Comparison of ENCODE assay signal across 21 cellular contexts in genomic region chrX:28585767-28586166, GRCh38. TPM values are rescaled to one million over a fixed set of nuclear protein-coding genes. Genes with fewer than 3 reads are reported as not detected.
A peak's percentile ranks its signal among the peaks of the same experiment; 100 is the strongest.
DNase-seq lines count a peak whose midpoint lies in the region; ATAC-seq and TF ChIP-seq lines count a peak whose summit lies in the region.
"Had no signal": no experiment of that assay in that cellular context is flagged by ENCODE, and none has a peak within 500 bp of the region (broad histone marks: within the 10 kb centered on the region; RNA-seq: fewer than 3 reads in every experiment).

No MANE protein-coding gene starts in this region.

- no peak overlapping the region for H3K27ac Mint-ChIP-seq in natural killer cell treated with Interleukin-12 subunit alpha and Interleukin-12 subunit beta and Interleukin-15 and Interleukin-18, amount 100 ng/mL, for 72 hours
- H3K27ac Mint-ChIP-seq: activated CD8-positive, alpha-beta T cell treated with anti-CD3 and anti-CD28 coated beads for 36 hours; activated T-helper 1 cell treated with anti-CD3 and anti-CD28 coated beads, Interleukin-12 subunit alpha, Interleukin-12 subunit beta, Interleukin-2, Interleukin-4 antibody, amounts not matched to agents 30 ng/mL and 10 ng/mL and 1 ng/mL, durations not matched to agents 14 hours and 24 hours and 36 hours; immature natural killer cell had no signal

- H2AK5ac ChIP-seq in IMR-90 (ENCODE audit: low read depth, low read length): no peak overlapping the region
- H2AK5ac ChIP-seq in mesenchymal stem cell (ENCODE audit: low read length, severe bottlenecking): no peak overlapping the region

- peak overlapping the region; percentile 88 for H3K4me2 ChIP-seq in IMR-90 (ENCODE audit: low read depth, low read length)
- peak overlapping the region; percentile 70 for H3K4me2 ChIP-seq in mesenchymal stem cell (ENCODE audit: low read length, poor library complexity, severe bottlenecking)

- H3K27me3 Mint-ChIP-seq in natural killer cell treated with Interleukin-12 subunit alpha and Interleukin-12 subunit beta and Interleukin-15 and Interleukin-18, amount 100 ng/mL, for 72 hours: peaks cover 0 to 3% of the 10 kb centered on the region in 2 donors
- H3K27me3 Mint-ChIP-seq: activated CD8-positive, alpha-beta T cell treated with anti-CD3 and anti-CD28 coated beads for 36 hours had no signal

- H4K91ac ChIP-seq in IMR-90 (ENCODE audit: insufficient read depth, low read depth, low read length): 0 out of 2 replicates have a peak overlapping the region, but pooled peaks have one; percentile 11
- no peak overlapping the region for H4K91ac ChIP-seq in mesenchymal stem cell (ENCODE audit: low read length)

- H2BK15ac ChIP-seq in IMR-90 (ENCODE audit: low read depth, low read length) (no peak overlapping the region), mesenchymal stem cell (ENCODE audit: low read depth, poor library complexity, severe bottlenecking) (no peak overlapping the region)

- H2BK120ac ChIP-seq in IMR-90 (ENCODE audit: low read depth, low read length) (peak overlapping the region; percentile 48), mesenchymal stem cell (ENCODE audit: low read depth, low read length) (no peak overlapping the region)

- H4K8ac ChIP-seq in IMR-90 (ENCODE audit: low read depth in 2 of 2, low read length in 2 of 2) (0 out of 4 replicates have a peak overlapping the region, but pooled peaks have one; percentile 35 to 36), mesenchymal stem cell (ENCODE audit: low read length) (no peak overlapping the region)

- no peaks in the 10 kb centered on the region; a peak in 1 of 4 replicates for H3K79me1 ChIP-seq in IMR-90 (ENCODE audit: low read depth in 1 of 2, low read length in 2 of 2)
- no peaks in the 10 kb centered on the region for H3K79me1 ChIP-seq in mesenchymal stem cell (replicated peaks; ENCODE audit: low read length, poor library complexity, severe bottlenecking)

- peak overlapping the region; percentile 41; the same call in 1 of the 2 replicates for H3K18ac ChIP-seq in IMR-90 (ENCODE audit: low read depth, low read length)
- no peak overlapping the region for H3K18ac ChIP-seq in mesenchymal stem cell (ENCODE audit: low read depth in 1 of 2, low read length in 2 of 2)

- DNase-seq in IMR-90 (no peak), epithelial cell of proximal tubule (ENCODE audit: low read depth) (no peak), mesenchymal stem cell (peak; percentile 2), CD1c-positive myeloid dendritic cell (ENCODE audit: extremely low spot score) (no peak)
- DNase-seq in natural killer cell treated with Interleukin-12 subunit alpha and Interleukin-12 subunit beta and Interleukin-15 and Interleukin-18, amount 100 ng/mL, for 72 hours (ENCODE audit: low spot score): no peak
- DNase-seq: activated CD8-positive, alpha-beta T cell treated with anti-CD3 and anti-CD28 coated beads for 36 hours; adrenal gland; cortex of kidney; GOT3; immature natural killer cell; MM.1S; NCI-H2029; stimulated activated naive CD4-positive, alpha-beta T cell treated with Interleukin-2 at 50 U/mL for 16 hours had no signal

- ATAC-seq in IMR-90 (ENCODE audit: low read depth): no peak
- ATAC-seq in HG02884 (IDR thresholded peaks at IDR 0.05; ENCODE audit: unreplicated experiment): no peak
- no peak for ATAC-seq in natural killer cell treated with Interleukin-12 subunit alpha and Interleukin-12 subunit beta and Interleukin-15 and Interleukin-18, amount 100 ng/mL, for 72 hours
- ATAC-seq in GM21786 (IDR thresholded peaks at IDR 0.05; ENCODE audit: unreplicated experiment): no peak
- ATAC-seq: activated CD8-positive, alpha-beta T cell treated with anti-CD3 and anti-CD28 coated beads for 36 hours; HepG2 had no signal

- no peaks in the 10 kb centered on the region for H3K9me3 ChIP-seq in IMR-90 (ENCODE audit: control insufficient read depth, insufficient read depth, low read length)
- H3K9me3 ChIP-seq in mesenchymal stem cell (ENCODE audit: control insufficient read depth, low read length): no peaks in the 10 kb centered on the region
- H3K9me3 ChIP-seq: adrenal gland, uterus had no signal

- H2AK9ac ChIP-seq in IMR-90 (replicated peaks; ENCODE audit: low read depth, low read length, poor library complexity): no peak overlapping the region

- TF ChIP-seq RAD21 in IMR-90 (IDR thresholded peaks at IDR 0.05; ENCODE audit: low read length): no peak

- no peaks in the 10 kb centered on the region for H4K20me1 ChIP-seq in IMR-90 (ENCODE audit: insufficient read depth, low read length)

- TF ChIP-seq CTCF in IMR-90 (conservative IDR thresholded peaks at IDR 0.05; ENCODE audit: low read depth, low read length) (no peak), epithelial cell of proximal tubule (conservative IDR thresholded peaks at IDR 0.05; ENCODE audit: low read depth, low read length) (no peak)

- H3K4me3 ChIP-seq in ACC112 (ENCODE audit: low read depth, low read length) (peak overlapping the region; percentile 74), IMR-90 (ENCODE audit: insufficient read depth, low read depth, low read length) (peak overlapping the region; percentile 63), epithelial cell of proximal tubule (ENCODE audit: low read depth, low read length) (peak overlapping the region; percentile 56), mesenchymal stem cell (ENCODE audit: insufficient read depth in 1 of 2, low read depth in 1 of 2, low read length in 2 of 2) (peak overlapping the region in 1 of 2 experiments; percentile 72)
- H3K4me3 ChIP-seq: adrenal gland had no signal

- in situ Hi-C loops in IMR-90 (cut with MboI; ENCODE audit: low sequenced_read_pairs): loop anchor here (25.0 kb wide), 1 partner anchor 1477 kb away; no protein-coding TSS in a partner anchor

- H3K27ac ChIP-seq in ACC112 (ENCODE audit: low read depth, low read length): no peak overlapping the region
- peak overlapping the region; percentile 57; the same call in 1 of the 2 replicates for H3K27ac ChIP-seq in IMR-90 (ENCODE audit: insufficient read depth, low read length)
- no peak overlapping the region for H3K27ac ChIP-seq in mesenchymal stem cell (ENCODE audit: low read length, poor library complexity, severe bottlenecking)
- H3K27ac ChIP-seq: adrenal gland, uterus, VCaP had no signal

- CTCF ChIA-PET in IMR-90 (lab: Yijun Ruan, JAX): no interaction called here

- H3K4me1 Mint-ChIP-seq in natural killer cell treated with Interleukin-12 subunit alpha and Interleukin-12 subunit beta and Interleukin-15 and Interleukin-18, amount 100 ng/mL, for 72 hours (ENCODE audit: low read depth in 2 of 2): no peaks in the 10 kb centered on the region
- H3K4me1 Mint-ChIP-seq: immature natural killer cell had no signal

- H3K23ac ChIP-seq in IMR-90 (ENCODE audit: low read depth, low read length) (peak overlapping the region; percentile 56; the same call in 1 of the 2 replicates), mesenchymal stem cell (ENCODE audit: low read length in 2 of 2) (no peak overlapping the region)

- no peak for TF ChIP-seq POLR2A in IMR-90 (IDR thresholded peaks at IDR 0.05; ENCODE audit: low read depth, low read length)

- 0 out of 2 replicates have a peak overlapping the region, but pooled peaks have one; percentile 19 for H4K5ac ChIP-seq in IMR-90 (ENCODE audit: low read depth, low read length)

- H3K14ac ChIP-seq in IMR-90 (replicated peaks; ENCODE audit: low read depth, low read length) (no peak overlapping the region), mesenchymal stem cell (ENCODE audit: low read length in 2 of 2) (no peak overlapping the region)

- intact Hi-C loops in IMR-90 (cut with micrococcal nuclease): loop anchor here (2.0 to 10.0 kb wide), 10 partner anchors 261 to 1477 kb away; no protein-coding TSS in a partner anchor

- H3K4ac ChIP-seq in IMR-90 (ENCODE audit: low read depth, low read length) (peak overlapping the region; percentile 43), mesenchymal stem cell (ENCODE audit: low read depth in 1 of 2, low read length in 2 of 2) (no peak overlapping the region)

- H3K36me3 ChIP-seq in ACC112 (ENCODE audit: insufficient read depth, low read length) (no peaks in the 10 kb centered on the region), IMR-90 (ENCODE audit: control insufficient read depth, insufficient read depth, low read length) (no peaks in the 10 kb centered on the region), mesenchymal stem cell (ENCODE audit: control insufficient read depth in 1 of 2, insufficient read depth in 2 of 2, low read depth in 1 of 2, low read length in 2 of 2) (no peaks in the 10 kb centered on the region)
- H3K36me3 ChIP-seq: adrenal gland, uterus had no signal

- H3K27me3 ChIP-seq in ACC112 (ENCODE audit: insufficient read depth, low read length): peaks cover 43% of the 10 kb centered on the region
- H3K27me3 ChIP-seq in IMR-90 (ENCODE audit: control insufficient read depth, insufficient read depth, low read length): no peaks in the 10 kb centered on the region
- peaks cover 0 to 34% of the 10 kb centered on the region in 2 experiments for H3K27me3 ChIP-seq in mesenchymal stem cell (ENCODE audit: control insufficient read depth in 1 of 2, insufficient read depth in 1 of 2, low read length in 2 of 2)
- H3K27me3 ChIP-seq: uterus had no signal

- no peak overlapping the region for H2BK12ac ChIP-seq in mesenchymal stem cell (ENCODE audit: low read length in 2 of 2)

- no peaks in the 10 kb centered on the region for H3K9me3 Mint-ChIP-seq in natural killer cell treated with Interleukin-12 subunit alpha and Interleukin-12 subunit beta and Interleukin-15 and Interleukin-18, amount 100 ng/mL, for 72 hours
- H3K9me3 Mint-ChIP-seq: activated CD8-positive, alpha-beta T cell treated with anti-CD3 and anti-CD28 coated beads for 36 hours; activated T-helper 1 cell treated with anti-CD3 and anti-CD28 coated beads, Interleukin-12 subunit alpha, Interleukin-12 subunit beta, Interleukin-2, Interleukin-4 antibody, amounts not matched to agents 30 ng/mL and 10 ng/mL and 1 ng/mL, durations not matched to agents 14 hours and 24 hours and 36 hours had no signal

- H3K4me1 ChIP-seq in ACC112 (ENCODE audit: control insufficient read depth, insufficient read depth, low read length, unreplicated experiment): no peaks in the 10 kb centered on the region
- no peaks in the 10 kb centered on the region for H3K4me1 ChIP-seq in IMR-90 (ENCODE audit: control insufficient read depth, insufficient read depth, low read length)
- H3K4me1 ChIP-seq in mesenchymal stem cell (ENCODE audit: control insufficient read depth, insufficient read depth, low read depth, low read length): no peaks in the 10 kb centered on the region
- H3K4me1 ChIP-seq: adrenal gland, uterus had no signal

- peak overlapping the region; percentile 24; the same call in 1 of the 2 replicates for H3K9ac ChIP-seq in IMR-90 (ENCODE audit: low read depth, low read length)
- H3K9ac ChIP-seq in mesenchymal stem cell (ENCODE audit: low read length): no peak overlapping the region

- H2BK5ac ChIP-seq in IMR-90 (ENCODE audit: low read depth, low read length, poor library complexity, severe bottlenecking): no peak overlapping the region
- no peak overlapping the region for H2BK5ac ChIP-seq in mesenchymal stem cell (ENCODE audit: low read depth, low read length, poor library complexity, severe bottlenecking)

- H3K79me2 ChIP-seq in ACC112 (ENCODE audit: control insufficient read depth, insufficient read depth, low read length, unreplicated experiment): no peaks in the 10 kb centered on the region

- no peak overlapping the region for H3K4me3 Mint-ChIP-seq in natural killer cell treated with Interleukin-12 subunit alpha and Interleukin-12 subunit beta and Interleukin-15 and Interleukin-18, amount 100 ng/mL, for 72 hours
- H3K4me3 Mint-ChIP-seq: activated CD8-positive, alpha-beta T cell treated with anti-CD3 and anti-CD28 coated beads for 36 hours; activated T-helper 1 cell treated with anti-CD3 and anti-CD28 coated beads, Interleukin-12 subunit alpha, Interleukin-12 subunit beta, Interleukin-2, Interleukin-4 antibody, amounts not matched to agents 30 ng/mL and 10 ng/mL and 1 ng/mL, durations not matched to agents 14 hours and 24 hours and 36 hours; immature natural killer cell had no signal

- dilution Hi-C loops in IMR-90 (cut with HindIII; ENCODE audit: low sequenced_read_pairs, unreplicated experiment): no loop called here

- H3K56ac ChIP-seq in IMR-90 (ENCODE audit: extremely low read depth, insufficient read depth, low read length): no peak overlapping the region

- no peaks in the 10 kb centered on the region for H3K36me3 Mint-ChIP-seq in natural killer cell treated with Interleukin-12 subunit alpha and Interleukin-12 subunit beta and Interleukin-15 and Interleukin-18, amount 100 ng/mL, for 72 hours
- H3K36me3 Mint-ChIP-seq: immature natural killer cell had no signal

- BruUV-seq in IMR-90 (replicated peaks; lab: Mats Ljungman, UMichigan): no TSS peak

- 20% methylated on average over 1 of the region's 10 CpGs; no CpG with 5 or more reads in 1 of the 2 experiments for WGBS in IMR-90 (ENCODE audit: extremely low coverage in 2 of 2, insufficient read length in 1 of 2), 2 experiments
- WGBS in mesenchymal stem cell: 4% methylated on average over 10 of the region's 10 CpGs

- POLR2A ChIA-PET in IMR-90 (lab: Charles Lee; ENCODE audit: unreplicated experiment): interaction anchor here (0.6 kb wide), 1 partner anchor 1340 kb away, joined by 8 read pairs; no protein-coding TSS in a partner anchor

- H2AFZ ChIP-seq in ACC112 (ENCODE audit: low read length, unreplicated experiment) (no peak overlapping the region), IMR-90 (replicated peaks; ENCODE audit: low read length, poor library complexity) (peak overlapping the region; percentile 80), mesenchymal stem cell (ENCODE audit: low read depth, low read length) (no peak overlapping the region)

- H3K9me1 ChIP-seq in IMR-90 (ENCODE audit: insufficient read depth, low read length): no peaks in the 10 kb centered on the region

- H2BK20ac ChIP-seq in IMR-90 (ENCODE audit: low read depth, low read length): no peak overlapping the region

RNA-seq across cellular contexts. Expression of gene IL1RAPL1, which starts 1.5 kb away (rescaled TPM):
- total RNA-seq in IMR-90 (2012; rRNA removed): 9.0 and 12.5 TPM in 2 replicates
- polyA plus RNA-seq in IMR-90 (2012; rRNA removed): 1.4 and 1.5 TPM in 2 replicates
- 0.54 and 0.67 TPM in 2 replicates for polyA plus RNA-seq in IMR-90 (2012; cell fraction: cytosol; rRNA removed)
- polyA plus RNA-seq in IMR-90 (2012; cell fraction: nucleus; rRNA removed; ENCODE audit: low replicate concordance): 1.2 and 2.7 TPM in 2 replicates
- total RNA-seq in epithelial cell of proximal tubule: not detected in 2 replicates
- 0.48 TPM for polyA plus RNA-seq in mesenchymal stem cell (2013, experiment 1 of 2)
- polyA plus RNA-seq in mesenchymal stem cell (2013, experiment 2 of 2): 0.49 TPM
- total RNA-seq in natural killer cell treated with Interleukin-12 subunit alpha and Interleukin-12 subunit beta and Interleukin-15 and Interleukin-18, amount 100 ng/mL, for 72 hours: not detected
- total RNA-seq: activated CD8-positive, alpha-beta T cell treated with anti-CD3 and anti-CD28 coated beads for 36 hours; activated T-helper 1 cell treated with anti-CD3 and anti-CD28 coated beads, Interleukin-12 subunit alpha, Interleukin-12 subunit beta, Interleukin-2, Interleukin-4 antibody, amounts not matched to agents 30 ng/mL and 10 ng/mL and 1 ng/mL, durations not matched to agents 14 hours and 24 hours and 36 hours; adrenal gland; HepG2; mesenteric fat pad had no signal
- polyA plus RNA-seq: adrenal gland, immature natural killer cell had no signal
